27 cellular contexts compared by ENCODE assay signal in the genomic region with DNA sequence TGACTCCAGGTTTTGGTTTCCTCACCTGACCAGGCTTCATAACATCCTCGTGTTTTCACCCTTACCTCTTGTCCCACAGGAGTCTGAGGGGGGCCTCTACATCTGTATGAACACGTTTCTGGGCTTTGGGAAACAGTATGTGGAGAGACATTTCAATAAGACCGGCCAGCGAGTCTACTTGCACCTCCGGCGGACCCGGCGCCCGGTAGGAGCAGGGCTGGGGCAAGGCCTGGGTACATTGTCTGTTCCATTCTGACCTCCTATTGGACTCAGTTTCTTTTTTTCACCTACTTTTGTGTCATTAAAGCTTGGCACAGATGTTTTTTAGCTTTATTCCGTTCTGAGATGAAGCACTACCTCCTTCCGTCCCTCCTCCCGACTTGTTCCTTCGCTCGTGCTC. TPM values are rescaled to one million over a fixed set of nuclear protein-coding genes. Genes with fewer than 3 reads are reported as not detected.
DNase-seq lines count a peak whose midpoint lies in the region; ATAC-seq, FAIRE-seq and TF ChIP-seq lines count a peak whose summit lies in the region.
"Had no signal": no experiment of that assay in that cellular context is flagged by ENCODE, and none has a peak within 500 bp of the region (broad histone marks: within the 10 kb centered on the region; RNA-seq: fewer than 3 reads in every experiment).

No MANE protein-coding gene starts in this region.

- H3K4me1 Mint-ChIP-seq in CD4-positive, alpha-beta memory T cell, result peaks cover 19 to 39% (median 26%) of the 10 kb centered on the region in 4 donors
- H3K4me1 Mint-ChIP-seq in T-helper 17 cell, result peaks cover 23% of the 10 kb centered on the region
- H3K4me1 Mint-ChIP-seq in endothelial cell (ENCODE audit: unreplicated experiment), result peaks cover 27% of the 10 kb centered on the region
- H3K4me1 Mint-ChIP-seq in stimulated activated effector memory CD8-positive, alpha-beta T cell treated with anti-CD3 and anti-CD28 coated beads, Interleukin-12 subunit alpha, Interleukin-12 subunit beta, amount 100 ng/mL, for 72 hours, result peaks cover 38% of the 10 kb centered on the region

- 92 to 95% (median 93%) methylated on average over 14 of the region's 14 CpGs for WGBS in small intestine, 3 donors
- WGBS in esophagus squamous epithelium, 2 donors, result 94% methylated on average over 14 of the region's 14 CpGs

- H3K27me3 Mint-ChIP-seq in CD4-positive, alpha-beta memory T cell, result no peaks in the 10 kb centered on the region
- no peaks in the 10 kb centered on the region for H3K27me3 Mint-ChIP-seq in T-helper 17 cell
- H3K27me3 Mint-ChIP-seq in endothelial cell (ENCODE audit: unreplicated experiment), result peaks cover 6% of the 10 kb centered on the region
- H3K27me3 Mint-ChIP-seq: B cell; CD8-positive, alpha-beta memory T cell had no signal

- peaks cover 37% of the 10 kb centered on the region for H3K4me1 ChIP-seq in CD4-positive, alpha-beta memory T cell (ENCODE audit: insufficient read depth, low read length)
- H3K4me1 ChIP-seq in small intestine (ENCODE audit: control insufficient read depth in 2 of 2, insufficient read depth in 1 of 2, low read depth in 1 of 2, low read length in 1 of 2) (peaks cover 0 to 5% of the 10 kb centered on the region in 2 donors), esophagus squamous epithelium (peaks cover 8 to 26% (median 21%) of the 10 kb centered on the region in 3 donors)

- H3K27ac ChIP-seq in CD4-positive, alpha-beta memory T cell (ENCODE audit: low read depth, low read length), result no peak overlapping the region
- H3K27ac ChIP-seq in small intestine (ENCODE audit: low read depth in 1 of 2, low read length in 1 of 2) (no peak overlapping the region), esophagus squamous epithelium (no peak overlapping the region)
- H3K27ac ChIP-seq: C4-2B had no signal

- no peak for TF ChIP-seq POLR2A in esophagus squamous epithelium (IDR thresholded peaks at IDR 0.05)

- H3K4me3 ChIP-seq in CD4-positive, alpha-beta memory T cell (ENCODE audit: low read length in 2 of 2), result no peak overlapping the region
- H3K4me3 ChIP-seq in small intestine (ENCODE audit: low read depth in 1 of 2, low read length in 2 of 2) (no peak overlapping the region), esophagus squamous epithelium (no peak overlapping the region)
- H3K4me3 ChIP-seq: GM12878 had no signal

- peaks cover 53% of the 10 kb centered on the region for H3K36me3 ChIP-seq in CD4-positive, alpha-beta memory T cell (ENCODE audit: insufficient read depth, low read length)
- H3K36me3 ChIP-seq in small intestine (ENCODE audit: control insufficient read depth in 2 of 2, insufficient read depth in 2 of 2, low read length in 2 of 2), result peaks cover 12% of the 10 kb centered on the region in 2 donors
- H3K36me3 ChIP-seq in esophagus squamous epithelium, result peaks cover 42 to 57% (median 46%) of the 10 kb centered on the region in 3 donors

- peak overlapping the region in 4 of 7 donors; percentile 41 to 85 (median 82) for H3K27ac Mint-ChIP-seq in CD4-positive, alpha-beta memory T cell
- H3K27ac Mint-ChIP-seq in T-helper 17 cell (peak overlapping the region; percentile 21), endothelial cell (ENCODE audit: unreplicated experiment) (peak overlapping the region; percentile 30)
- H3K27ac Mint-ChIP-seq in stimulated activated effector memory CD8-positive, alpha-beta T cell treated with anti-CD3 and anti-CD28 coated beads, Interleukin-12 subunit alpha, Interleukin-12 subunit beta, amount 100 ng/mL, for 72 hours, result peak overlapping the region; percentile 50
- H3K27ac Mint-ChIP-seq: B cell had no signal

- CTCF ChIA-PET in CD4-positive, alpha-beta memory T cell (lab: Charles Lee; ENCODE audit: partially characterized antibody), result interaction anchor here (0.6 to 5.7 kb wide), 5 partner anchors 10 to 1063 kb away, joined by 3 to 102 read pairs (median 4); a partner anchor contains a TSS

- FAIRE-seq in small intestine (lab: Jason Lieb, UNC), result no peak
- FAIRE-seq: GM12878 had no signal

- no peaks in the 10 kb centered on the region for H3K9me3 ChIP-seq in CD4-positive, alpha-beta memory T cell (ENCODE audit: control insufficient read depth in 1 of 2, low read length in 2 of 2)
- H3K9me3 ChIP-seq in T-helper 17 cell (ENCODE audit: control insufficient read depth, low read length, poor library complexity, severe bottlenecking), result no peaks in the 10 kb centered on the region
- no peaks in the 10 kb centered on the region for H3K9me3 ChIP-seq in small intestine (ENCODE audit: control insufficient read depth, low read depth)
- no peaks in the 10 kb centered on the region for H3K9me3 ChIP-seq in esophagus squamous epithelium

- peaks cover 35 to 45% of the 10 kb centered on the region in 2 donors for H3K36me3 Mint-ChIP-seq in CD4-positive, alpha-beta memory T cell
- H3K36me3 Mint-ChIP-seq in T-helper 17 cell (ENCODE audit: low read depth) (peaks cover 5% of the 10 kb centered on the region), endothelial cell (ENCODE audit: low read depth, unreplicated experiment) (peaks cover 33% of the 10 kb centered on the region)
- H3K36me3 Mint-ChIP-seq in stimulated activated effector memory CD8-positive, alpha-beta T cell treated with anti-CD3 and anti-CD28 coated beads, Interleukin-12 subunit alpha, Interleukin-12 subunit beta, amount 100 ng/mL, for 72 hours, result peaks cover 85% of the 10 kb centered on the region

- ATAC-seq in T-helper 17 cell, result no peak
- ATAC-seq in stimulated activated effector memory CD8-positive, alpha-beta T cell treated with anti-CD3 and anti-CD28 coated beads, Interleukin-12 subunit alpha, Interleukin-12 subunit beta, amount 100 ng/mL, for 72 hours, result no peak
- ATAC-seq: GM12878, HCT116, PC-3 had no signal

- H3K27me3 ChIP-seq in CD4-positive, alpha-beta memory T cell (ENCODE audit: insufficient read depth, low read length), result no peaks in the 10 kb centered on the region
- H3K27me3 ChIP-seq in small intestine (ENCODE audit: control insufficient read depth in 2 of 2, insufficient read depth in 2 of 2, low read length in 2 of 2) (no peaks in the 10 kb centered on the region), esophagus squamous epithelium (no peaks in the 10 kb centered on the region)

- intact Hi-C loops in CD4-positive, alpha-beta memory T cell (cut with micrococcal nuclease), result no loop called here
- intact Hi-C loops in esophagus squamous epithelium (cut with DNase I), result no loop called here

- no peak for DNase-seq in CD4-positive, alpha-beta memory T cell
- DNase-seq in T-helper 17 cell (no peak), endothelial cell (ENCODE audit: low spot score) (no peak), small intestine (no peak), esophagus squamous epithelium (lab: John Stamatoyannopoulos, UW) (no peak), AG08396 (ENCODE audit: low spot score) (no peak)
- no peak for DNase-seq in stimulated activated effector memory CD8-positive, alpha-beta T cell treated with anti-CD3 and anti-CD28 coated beads, Interleukin-12 subunit alpha, Interleukin-12 subunit beta, amount 100 ng/mL, for 72 hours (ENCODE audit: low spot score in 2 of 2)
- DNase-seq: CD8-positive, alpha-beta memory T cell; DMS 273 treated with DMSO at 0.1 percent for 48 hours; DMS79; EL; GDM1; KBM-7; MV-4-11; NCI-H1105 treated with DMSO at 0.1 percent for 48 hours; NCI-H2029; NCI-H446; NCI-H524 treated with DMSO at 0.1 percent for 48 hours; NCI-H774; PC-3; RPMI8226; SHP77 had no signal

- POLR2A ChIA-PET in CD4-positive, alpha-beta memory T cell (lab: Charles Lee; ENCODE audit: partially characterized antibody), result interaction anchor here (7.1 kb wide), 1 partner anchor 14 kb away, joined by 270 read pairs; a partner anchor contains a TSS

- no peak overlapping the region for H3K4me3 Mint-ChIP-seq in CD4-positive, alpha-beta memory T cell
- H3K4me3 Mint-ChIP-seq in T-helper 17 cell (no peak overlapping the region), endothelial cell (ENCODE audit: unreplicated experiment) (no peak overlapping the region)
- no peak overlapping the region for H3K4me3 Mint-ChIP-seq in stimulated activated effector memory CD8-positive, alpha-beta T cell treated with anti-CD3 and anti-CD28 coated beads, Interleukin-12 subunit alpha, Interleukin-12 subunit beta, amount 100 ng/mL, for 72 hours
- H3K4me3 Mint-ChIP-seq: B cell had no signal

- H3K9me3 Mint-ChIP-seq in CD4-positive, alpha-beta memory T cell, result peaks cover 0 to 3% (median 0%) of the 10 kb centered on the region in 8 donors
- no peaks in the 10 kb centered on the region for H3K9me3 Mint-ChIP-seq in endothelial cell (ENCODE audit: unreplicated experiment)
- no peaks in the 10 kb centered on the region for H3K9me3 Mint-ChIP-seq in stimulated activated effector memory CD8-positive, alpha-beta T cell treated with anti-CD3 and anti-CD28 coated beads, Interleukin-12 subunit alpha, Interleukin-12 subunit beta, amount 100 ng/mL, for 72 hours
- H3K9me3 Mint-ChIP-seq: CD8-positive, alpha-beta memory T cell had no signal

- TF ChIP-seq CTCF in endothelial cell (IDR thresholded peaks at IDR 0.05; ENCODE audit: unreplicated experiment) (no peak), esophagus squamous epithelium (IDR thresholded peaks at IDR 0.05) (no peak)

RNA-seq across cellular contexts. Expression of a gene that starts 3.4 kb away (rescaled TPM):
- total RNA-seq in CD4-positive, alpha-beta memory T cell, result 10 to 100 TPM; 65.2 to 69.3 TPM
- 10 to 100 TPM; 53.9 to 73.0 TPM for polyA plus RNA-seq in CD4-positive, alpha-beta memory T cell
- total RNA-seq in T-helper 17 cell, result 10 to 100 TPM; 65.7 to 76.1 TPM
- total RNA-seq in endothelial cell (ENCODE audit: unreplicated experiment), result 119 TPM
- polyA plus RNA-seq in small intestine, result 10 to 100 TPM; 31.9 to 54.0 (median 33.3) TPM
- 10 to 100 TPM; 50.6 to 60.0 (median 54.0) TPM for total RNA-seq in esophagus squamous epithelium

RNA-seq across cellular contexts. Expression of a gene that starts 4.2 kb away (rescaled TPM):
- 1 to 10 TPM; 1.3 to 2.0 TPM for total RNA-seq in CD4-positive, alpha-beta memory T cell
- under 1 TPM; 0.09 to 0.39 TPM for polyA plus RNA-seq in CD4-positive, alpha-beta memory T cell
- total RNA-seq in T-helper 17 cell (under 1 TPM; 0.65 to 0.87 TPM), endothelial cell (ENCODE audit: unreplicated experiment) (6.2 TPM), esophagus squamous epithelium (10 to 100 TPM in 3 of 4 donors, 1 to 10 TPM in 1; 5.9 to 20.0 (median 12.8) TPM)
- polyA plus RNA-seq in small intestine, result 10 to 100 TPM; 46.7 to 99.1 (median 51.3) TPM

RNA-seq across cellular contexts. Expression of a gene that starts 12.0 kb away (rescaled TPM):
- total RNA-seq in CD4-positive, alpha-beta memory T cell, result 100 to 1,000 TPM; 155 to 164 TPM
- polyA plus RNA-seq in CD4-positive, alpha-beta memory T cell, result 100 to 1,000 TPM; 572 to 777 TPM
- total RNA-seq in T-helper 17 cell (100 to 1,000 TPM; 140 to 144 TPM), endothelial cell (ENCODE audit: unreplicated experiment) (356 TPM), esophagus squamous epithelium (100 to 1,000 TPM; 547 to 938 (median 723) TPM)
- 1,000 to 10,000 TPM in 2 of 3 donors, 100 to 1,000 TPM in 1; 898 to 1,439 (median 1,182) TPM for polyA plus RNA-seq in small intestine

RNA-seq across cellular contexts. Expression of a gene that starts 14.6 kb away (rescaled TPM):
- total RNA-seq in CD4-positive, alpha-beta memory T cell, result 1 to 10 TPM; 5.1 to 5.2 TPM
- not detected for polyA plus RNA-seq in CD4-positive, alpha-beta memory T cell
- under 1 TPM; 0.26 to 0.45 TPM for total RNA-seq in T-helper 17 cell
- total RNA-seq in endothelial cell (ENCODE audit: unreplicated experiment), result 9.0 TPM
- 1 to 10 TPM in 2 of 3 donors, not detected in 1; 1.0 to 3.2 TPM for polyA plus RNA-seq in small intestine
- under 1 TPM in 1 of 4 donors, not detected in 3; 0.76 TPM for total RNA-seq in esophagus squamous epithelium
- total RNA-seq: MCF 10A, PC-3 had no signal
- polyA plus RNA-seq: CD8-positive, alpha-beta memory T cell had no signal

RNA-seq across cellular contexts. Expression of a gene that starts 17.8 kb away (rescaled TPM):
- 10 to 100 TPM; 19.8 to 21.9 TPM for total RNA-seq in CD4-positive, alpha-beta memory T cell
- 10 to 100 TPM; 16.6 to 25.5 TPM for polyA plus RNA-seq in CD4-positive, alpha-beta memory T cell
- total RNA-seq in T-helper 17 cell (1 to 10 TPM; 6.7 to 8.7 TPM), endothelial cell (ENCODE audit: unreplicated experiment) (6.7 TPM), esophagus squamous epithelium (10 to 100 TPM in 1 of 4 donors, 1 to 10 TPM in 3; 4.3 to 15.8 (median 7.9) TPM)
- 10 to 100 TPM in 2 of 3 donors, 1 to 10 TPM in 1; 9.7 to 13.4 (median 11.9) TPM for polyA plus RNA-seq in small intestine

Comparison
In these comparisons a context has a peak if more than half of its experiments do, and no peak if none do; other contexts are left out.
1. H3K27ac Mint-ChIP-seq: peak in every context shown above with its lines; median percentile 82 in CD4-positive, alpha-beta memory T cell; 50 in stimulated activated effector memory CD8-positive, alpha-beta T cell treated with anti-CD3 and anti-CD28 coated beads, Interleukin-12 subunit alpha, Interleukin-12 subunit beta, amount 100 ng/mL, for 72 hours; 30 in endothelial cell; 21 in T-helper 17 cell.